In the genomic region with DNA sequence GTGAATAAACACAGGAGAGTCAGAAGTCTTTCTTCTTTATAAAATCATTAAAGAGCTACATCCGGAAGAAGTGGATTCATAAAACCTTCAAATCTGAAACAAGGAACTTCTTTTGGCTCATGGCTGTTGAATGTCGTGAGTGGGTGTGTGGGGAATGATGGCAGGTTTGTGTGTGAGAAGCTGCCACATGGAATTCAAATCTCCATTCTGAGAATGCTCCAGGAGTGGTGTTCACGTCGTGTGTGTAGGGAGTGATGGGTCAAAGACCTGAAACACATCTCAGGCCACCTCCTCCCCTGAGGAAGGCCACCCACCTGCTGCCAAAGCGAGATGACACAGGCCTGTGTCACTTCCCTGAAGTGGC, we compare ENCODE assay signal across 18 cellular contexts. TPM values are rescaled to one million over a fixed set of nuclear protein-coding genes. Genes with fewer than 3 reads are reported as not detected.
DNase-seq lines count a peak whose midpoint lies in the region; TF ChIP-seq lines count a peak whose summit lies in the region.
"Had no signal": no experiment of that assay in that cellular context is flagged by ENCODE, and none has a peak within 500 bp of the region (broad histone marks: within the 10 kb centered on the region; RNA-seq: fewer than 3 reads in every experiment).

No MANE protein-coding gene starts in this region.

- no peak for TF ChIP-seq CTCF in H9 (conservative IDR thresholded peaks at IDR 0.05)
- TF ChIP-seq CTCF in endodermal cell (conservative IDR thresholded peaks at IDR 0.05): peak; percentile 6
- no peak for TF ChIP-seq CTCF in neural progenitor cell (IDR thresholded peaks at IDR 0.05)

- no peaks in the 10 kb centered on the region for H3K79me2 ChIP-seq in H9 (ENCODE audit: insufficient read depth, low read length)
- H3K79me2 ChIP-seq in neural progenitor cell (ENCODE audit: low read depth): no peaks in the 10 kb centered on the region

- no peaks in the 10 kb centered on the region for H3K79me1 ChIP-seq in H9 (ENCODE audit: insufficient read depth, low read depth, low read length, poor library complexity, severe bottlenecking)

- DNase-seq in H9: no peak
- DNase-seq in endodermal cell: no peak
- DNase-seq in neural progenitor cell (ENCODE audit: low spot score): no peak
- no peak for DNase-seq in NOMO-1 treated with dmso at 0.1 percent for 144 hours (lab: John Stamatoyannopoulos, UW; ENCODE audit: unreplicated experiment)
- DNase-seq in AG20443 (ENCODE audit: low spot score): no peak
- DNase-seq in KBM-7: no peak
- DNase-seq: Caco-2; CD4-positive, CD25-positive, alpha-beta regulatory T cell; CD8-positive, alpha-beta T cell; DMS153; DND-41; GOT3; HCEC 1CT had no signal

- no peak overlapping the region for H4K91ac ChIP-seq in H9 (ENCODE audit: insufficient read length, low read depth, low read length)

- no peaks in the 10 kb centered on the region for H3F3A ChIP-seq in neural progenitor cell (ENCODE audit: low read depth)

- H2AK5ac ChIP-seq in H9 (ENCODE audit: insufficient read length, low read length): no peak overlapping the region

- H3K36me3 Mint-ChIP-seq in H9 (ENCODE audit: insufficient read depth in 1 of 3, low read depth in 3 of 3) (peaks cover 0 to 7% (median 0%) of the 10 kb centered on the region in 3 experiments; a peak in 3 of 7 replicates), endodermal cell (ENCODE audit: low read depth) (peaks cover 23% of the 10 kb centered on the region), neural progenitor cell (peaks cover under 1% of the 10 kb centered on the region)

- no peak overlapping the region for H3K4me2 ChIP-seq in H9 (ENCODE audit: insufficient read depth, insufficient read length, low read length)
- no peak overlapping the region for H3K4me2 ChIP-seq in neural progenitor cell
- H3K4me2 ChIP-seq: BLaER1 had no signal

- H3K9ac ChIP-seq in H9 (ENCODE audit: extremely low read depth, insufficient read length, low read length) (no peak overlapping the region), endodermal cell (ENCODE audit: extremely low read depth, low read length, poor library complexity, severe bottlenecking) (no peak overlapping the region), neural progenitor cell (no peak overlapping the region)
- H3K9ac ChIP-seq: BLaER1 had no signal

- H3K27ac ChIP-seq in H9 (ENCODE audit: insufficient read length, low read depth, low read length): no peak overlapping the region
- peak overlapping the region; percentile 13 for H3K27ac ChIP-seq in endodermal cell (ENCODE audit: low read depth, low read length)
- H3K27ac ChIP-seq in neural progenitor cell: no peak overlapping the region
- H3K27ac ChIP-seq: BLaER1, C4-2B had no signal

- no peak overlapping the region for H3K56ac ChIP-seq in H9 (ENCODE audit: insufficient read length, low read depth, low read length)

- H2AFZ ChIP-seq in H9 (ENCODE audit: low read length): no peak overlapping the region
- no peak overlapping the region for H2AFZ ChIP-seq in neural progenitor cell (replicated peaks)

- H3K9me3 Mint-ChIP-seq in H9 (no peaks in the 10 kb centered on the region; a peak in 1 of 5 replicates), endodermal cell (no peaks in the 10 kb centered on the region), neural progenitor cell (no peaks in the 10 kb centered on the region)
- H3K9me3 Mint-ChIP-seq: CD8-positive, alpha-beta T cell had no signal

- no peak overlapping the region for H2BK12ac ChIP-seq in H9 (ENCODE audit: insufficient read length, low read depth, low read length)

- no peak overlapping the region for H3K4ac ChIP-seq in H9 (ENCODE audit: low read depth, low read length)

- H3K9me3 ChIP-seq in H9 (ENCODE audit: control insufficient read depth, low read depth, low read length) (no peaks in the 10 kb centered on the region), endodermal cell (ENCODE audit: control insufficient read depth, low read length) (no peaks in the 10 kb centered on the region), neural progenitor cell (ENCODE audit: low read depth) (no peaks in the 10 kb centered on the region)
- H3K9me3 ChIP-seq: BLaER1, Caco-2 had no signal

- H4K20me1 ChIP-seq in H9 (ENCODE audit: control insufficient read depth, insufficient read depth, insufficient read length): no peaks in the 10 kb centered on the region
- no peaks in the 10 kb centered on the region for H4K20me1 ChIP-seq in neural progenitor cell (ENCODE audit: low read depth)
- H4K20me1 ChIP-seq: BLaER1 had no signal

- no peak overlapping the region for H4K8ac ChIP-seq in H9 (replicated peaks; ENCODE audit: insufficient read length, low read depth, low read length)

- H3K23ac ChIP-seq in H9 (ENCODE audit: insufficient read length, low read depth, low read length): no peak overlapping the region

- H3K36me3 ChIP-seq in endodermal cell (ENCODE audit: control insufficient read depth, insufficient read depth, low read length) (no peaks in the 10 kb centered on the region), neural progenitor cell (no peaks in the 10 kb centered on the region)

- no peak overlapping the region for H2BK15ac ChIP-seq in H9 (ENCODE audit: low read depth, low read length)

- H3K27ac Mint-ChIP-seq in H9 (peak overlapping the region; percentile 13 to 69 (median 60); a peak in 1 of 7 replicates), endodermal cell (no peak overlapping the region), neural progenitor cell (peak overlapping the region; percentile 75)
- H3K27ac Mint-ChIP-seq: B cell; CD4-positive, CD25-positive, alpha-beta regulatory T cell; CD8-positive, alpha-beta T cell had no signal

- no CpG with 5 or more reads among the region's 5 CpGs for WGBS in H9 (ENCODE audit: extremely low coverage, insufficient read length, low lambda C conversion rate)
- WGBS in endodermal cell (ENCODE audit: insufficient coverage in 1 of 2, insufficient read length in 1 of 2), 2 experiments: 94 to 100% methylated on average over 1 to 5 of the region's 5 CpGs

- H2BK120ac ChIP-seq in H9 (ENCODE audit: low read depth, low read length, poor library complexity, severe bottlenecking): no peak overlapping the region

- in situ Hi-C loops in KBM-7 (cut with MboI; ENCODE audit: low pct_unique_long_range_greater_than_20kb, low sequenced_read_pairs): no loop called here

- H3K4me1 ChIP-seq in H9 (ENCODE audit: insufficient read depth, low read length) (no peaks in the 10 kb centered on the region), endodermal cell (ENCODE audit: control insufficient read depth, insufficient read depth, low read length) (no peaks in the 10 kb centered on the region), neural progenitor cell (peaks cover 12% of the 10 kb centered on the region)
- H3K4me1 ChIP-seq: Caco-2 had no signal

- H3K27me3 Mint-ChIP-seq in H9 (ENCODE audit: low read depth) (no peaks in the 10 kb centered on the region; the same call in 1 of the 2 replicates), endodermal cell (ENCODE audit: insufficient read depth) (peaks cover 76% of the 10 kb centered on the region), neural progenitor cell (ENCODE audit: insufficient read depth, low read depth) (peaks cover 7% of the 10 kb centered on the region)
- H3K27me3 Mint-ChIP-seq: B cell; CD4-positive, CD25-positive, alpha-beta regulatory T cell had no signal

- H3K23me2 ChIP-seq in H9 (ENCODE audit: insufficient read length, low read depth, low read length, poor library complexity, severe bottlenecking): no peaks in the 10 kb centered on the region

- H2BK5ac ChIP-seq in H9 (ENCODE audit: insufficient read length, low read length): no peak overlapping the region

- H3K14ac ChIP-seq in H9 (ENCODE audit: insufficient read depth, low read length): no peak overlapping the region

- no peak overlapping the region for H3T11ph ChIP-seq in H9 (ENCODE audit: low read length)

- no peak overlapping the region for H3K18ac ChIP-seq in H9 (ENCODE audit: insufficient read length, low read depth, low read length)

- H3K4me3 ChIP-seq in endodermal cell (ENCODE audit: low read length): no peak overlapping the region
- no peak overlapping the region for H3K4me3 ChIP-seq in neural progenitor cell
- H3K4me3 ChIP-seq: BLaER1 had no signal

- H3K4me3 Mint-ChIP-seq in H9: no peak overlapping the region
- H3K4me3 Mint-ChIP-seq in endodermal cell: no peak overlapping the region
- H3K4me3 Mint-ChIP-seq in neural progenitor cell: no peak overlapping the region
- H3K4me3 Mint-ChIP-seq: B cell; CD4-positive, CD25-positive, alpha-beta regulatory T cell; CD8-positive, alpha-beta T cell had no signal

- no peak overlapping the region for H4K5ac ChIP-seq in H9 (ENCODE audit: insufficient read length, low read depth, low read length)

- H3K4me1 Mint-ChIP-seq in H9 (peaks cover 2 to 16% of the 10 kb centered on the region in 2 experiments; a peak in 2 of 4 replicates), endodermal cell (no peaks in the 10 kb centered on the region), neural progenitor cell (peaks cover 24% of the 10 kb centered on the region)
- H3K4me1 Mint-ChIP-seq: B cell had no signal

- H3K27me3 ChIP-seq in H9 (ENCODE audit: insufficient read depth, low read length): no peaks in the 10 kb centered on the region
- H3K27me3 ChIP-seq in endodermal cell (ENCODE audit: control insufficient read depth, insufficient read depth, low read length, poor library complexity, severe bottlenecking): peaks cover 95% of the 10 kb centered on the region
- no peaks in the 10 kb centered on the region for H3K27me3 ChIP-seq in neural progenitor cell
- H3K27me3 ChIP-seq: BLaER1 had no signal

- no peak overlapping the region for H2BK20ac ChIP-seq in H9 (ENCODE audit: low read depth, low read length, poor library complexity, severe bottlenecking)

RNA-seq across cellular contexts. Expression of gene FAM228A, which starts 28.9 kb away (rescaled TPM):
- total RNA-seq in H9 (2021) (not detected in 2 replicates), endodermal cell (under 1 TPM in 1 of 2 donors, not detected in 1; 0.53 TPM), neural progenitor cell (ENCODE audit: low replicate concordance) (0.34 TPM in 1 of 2 replicates, not detected in the other)
- 0.50 TPM for polyA plus RNA-seq in endodermal cell (2013, experiment 1 of 2)
- polyA plus RNA-seq in endodermal cell (2013, experiment 2 of 2): 0.29 TPM
- total RNA-seq: A172; A673; B cell; Caco-2; CD4-positive, CD25-positive, alpha-beta regulatory T cell; CD8-positive, alpha-beta T cell had no signal
- polyA plus RNA-seq: CD4-positive, CD25-positive, alpha-beta regulatory T cell had no signal
